In the genomic region with DNA sequence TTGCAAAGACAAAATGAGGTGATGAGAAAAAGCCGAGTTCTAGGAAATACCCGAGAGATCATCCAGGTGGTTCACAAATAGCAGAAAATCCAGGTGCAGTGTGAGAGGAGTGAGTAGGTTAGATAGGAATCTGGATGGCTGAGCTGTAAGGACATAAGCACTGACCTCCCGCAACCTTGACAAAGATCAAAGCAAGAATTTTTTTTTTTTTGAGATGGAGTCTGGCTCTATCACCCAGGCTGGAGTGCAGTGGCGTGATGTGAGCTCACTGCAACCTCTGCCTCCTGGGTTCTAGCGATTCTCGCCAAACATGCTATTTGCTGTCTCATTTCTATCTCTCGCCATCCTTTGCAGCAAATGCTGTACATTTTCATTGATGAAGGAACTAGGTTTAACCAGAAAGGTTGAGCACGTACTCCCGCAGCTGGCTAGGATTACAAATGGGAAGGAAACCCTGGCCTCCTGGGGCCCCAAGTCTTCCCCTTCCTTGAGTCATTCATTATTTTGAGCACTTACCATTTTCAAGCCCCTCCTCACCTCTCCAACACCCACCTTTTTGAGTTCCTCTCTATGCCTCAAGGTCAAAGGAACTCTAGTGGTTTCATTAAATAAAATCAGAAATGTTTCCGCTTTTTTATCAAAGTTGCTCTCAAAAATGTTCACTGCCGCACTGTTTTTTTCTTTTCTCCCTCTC, we compare ENCODE assay signal across 15 cellular contexts. TPM values are rescaled to one million over a fixed set of nuclear protein-coding genes. Genes with fewer than 3 reads are reported as not detected.
"Had no signal": no experiment of that assay in that cellular context is flagged by ENCODE, and none has a peak within 500 bp of the region (broad histone marks: within the 10 kb centered on the region; RNA-seq: fewer than 3 reads in every experiment).

No MANE protein-coding gene starts in this region.

- DNase-seq: activated CD4-positive, alpha-beta T cell treated with anti-CD3 and anti-CD28 coated beads, Interleukin-2, amount 10 ng/mL, durations not matched to agents 24 days and 14 days; activated CD8-positive, alpha-beta memory T cell treated with anti-CD3 and anti-CD28 coated beads for 24 hours; activated naive CD4-positive, alpha-beta T cell treated with anti-CD3 and anti-CD28 coated beads, Interleukin-2, amount 50 U/mL, for 16 hours; adrenal gland; central memory CD4-positive, alpha-beta T cell; effector memory CD4-positive, alpha-beta T cell; spleen; stimulated activated CD4-positive, alpha-beta T cell treated with anti-CD3 and anti-CD28 coated beads, Interleukin-2, amount 100 ng/mL, for 24 hours; stimulated activated naive CD4-positive, alpha-beta T cell; substantia nigra; T-cell; upper lobe of left lung had no signal

- H3K9me3 ChIP-seq: adrenal gland, spleen, upper lobe of left lung had no signal

- H3K36me3 ChIP-seq: adrenal gland, spleen, upper lobe of left lung had no signal

- H3K27me3 ChIP-seq: adrenal gland, upper lobe of left lung had no signal

- H3K27ac ChIP-seq: adrenal gland, coronary artery, spleen, upper lobe of left lung had no signal

- H3K4me1 ChIP-seq: adrenal gland, spleen, upper lobe of left lung had no signal

- H3K4me3 ChIP-seq: adrenal gland, coronary artery, spleen, upper lobe of left lung had no signal

RNA-seq across cellular contexts. Expression of gene NLRP12, which starts 38.8 kb away (rescaled TPM):
- total RNA-seq: activated CD4-positive, alpha-beta T cell treated with anti-CD3 and anti-CD28 coated beads, Interleukin-2, amount 10 ng/mL, durations not matched to agents 24 days and 14 days; activated T-helper 17 cell treated with anti-CD3 and anti-CD28 coated beads, Interleukin-2, amount 50 U/mL, for 72 hours; epithelial cell of proximal tubule; T-cell had no signal
